Comparison of ENCODE assay signal across 1 cellular context in genomic region chr7:84640637-84641036, GRCh38.
TF ChIP-seq lines count a peak whose summit lies in the region.

No MANE protein-coding gene starts in this region.

TF ChIP-seq in H1, 55 proteins besides CTCF, POLR2A, EP300 and RAD21:
- no peak for TF ChIP-seq SP1 (IDR thresholded peaks at IDR 0.05; ENCODE audit: low read depth, low read length)
- TF ChIP-seq MAFK (IDR thresholded peaks at IDR 0.05; ENCODE audit: low read depth, low read length) = no peak
- TF ChIP-seq MAX (IDR thresholded peaks at IDR 0.05) = no peak
- no peak for TF ChIP-seq BRCA1 (IDR thresholded peaks at IDR 0.05; ENCODE audit: low read depth, low read length)
- TF ChIP-seq ASH2L (IDR thresholded peaks at IDR 0.05; ENCODE audit: low read length) = no peak
- TF ChIP-seq BCL11A (IDR thresholded peaks at IDR 0.05; ENCODE audit: low read depth in 2 of 2, low read length in 2 of 2) = no peak
- TF ChIP-seq CEBPB (IDR thresholded peaks at IDR 0.05; ENCODE audit: low read depth, low read length) = no peak
- TF ChIP-seq KDM1A (IDR thresholded peaks at IDR 0.05; ENCODE audit: borderline replicate concordance, low read length) = no peak
- TF ChIP-seq SIRT6 (IDR thresholded peaks at IDR 0.05; ENCODE audit: low read length) = no peak
